8 cellular contexts compared by ENCODE assay signal in genomic region chr9:121545875-121546423, GRCh38. TPM values are rescaled to one million over a fixed set of nuclear protein-coding genes. Genes with fewer than 3 reads are reported as not detected.
A peak's percentile ranks its signal among the peaks of the same experiment; 100 is the strongest.
DNase-seq lines count a peak whose midpoint lies in the region; ATAC-seq and TF ChIP-seq lines count a peak whose summit lies in the region.

No MANE protein-coding gene starts in this region.

- no peak overlapping the region for H3K27ac Mint-ChIP-seq in T-cell

- peak; percentile 72 for DNase-seq in HFF-Myc (ENCODE audit: extremely low read depth, low read depth)
- peak; percentile 71 to 97 (median 93) for DNase-seq in NCI-H1417 (lab: John Stamatoyannopoulos, UW)
- peak; percentile 8 to 65 (median 44) for DNase-seq in T-cell
- peak in 57 of 58 donors; percentile 33 to 93 (median 83) for DNase-seq in anterior cingulate cortex (lab: John Stamatoyannopoulos, UW)
- peak; percentile 95 for DNase-seq in hepatic stellate cell (ENCODE audit: low spot score)
- peak; percentile 98 for DNase-seq in sigmoid colon

- no peak for TF ChIP-seq EP300 in sigmoid colon (IDR thresholded peaks at IDR 0.05)

- POLR2A ChIA-PET in T-cell (lab: Charles Lee), result no interaction called here

- TF ChIP-seq CTCF in HFF-Myc (IDR thresholded peaks at IDR 0.05; ENCODE audit: low read depth, low read length, missing control alignments) (peak; percentile 95), sigmoid colon (IDR thresholded peaks at IDR 0.05) (peak; percentile 96 to 98 (median 97))

- no peak overlapping the region for H3K4me3 Mint-ChIP-seq in T-cell

- H3K9ac ChIP-seq in ES-I3 (ENCODE audit: low read depth, low read length), result peak overlapping the region; percentile 35; the same call in 1 of the 2 replicates

- peaks cover 0 to 6% (median 2%) of the 10 kb centered on the region in 3 donors for H3K4me1 Mint-ChIP-seq in T-cell

- ATAC-seq in T-cell (replicated peaks in 1 of 4) (peak; percentile 59 to 74 (median 64)), GM18870 (IDR thresholded peaks at IDR 0.05; ENCODE audit: unreplicated experiment) (no peak)

- no peaks in the 10 kb centered on the region for H3K9me3 Mint-ChIP-seq in T-cell

- H3K27me3 Mint-ChIP-seq in T-cell, result peaks cover 27 to 55% of the 10 kb centered on the region in 2 donors

- H3K4me3 ChIP-seq in HFF-Myc (replicated peaks; ENCODE audit: low read depth, low read length), result no peak overlapping the region
- H3K4me3 ChIP-seq in sigmoid colon, result peak overlapping the region in 1 of 4 donors; percentile 30

- H3K27me3 ChIP-seq in sigmoid colon, result no peaks in the 10 kb centered on the region

- H3K9me3 ChIP-seq in ES-I3 (ENCODE audit: control insufficient read depth, insufficient read depth, low read length), result no peaks in the 10 kb centered on the region
- H3K9me3 ChIP-seq in sigmoid colon, result no peaks in the 10 kb centered on the region

- peaks cover 2% of the 10 kb centered on the region; the same call in 1 of the 2 replicates for H3K4me1 ChIP-seq in ES-I3 (ENCODE audit: insufficient read depth, low read length)
- peaks cover 0 to 20% (median 15%) of the 10 kb centered on the region in 4 donors for H3K4me1 ChIP-seq in sigmoid colon

- no peak for TF ChIP-seq POLR2A in sigmoid colon (IDR thresholded peaks at IDR 0.05)

- intact Hi-C loops in sigmoid colon (cut with DNase I), result loop anchor here (1.0 to 5.0 kb wide), 3 partner anchors 86 to 446 kb away; no protein-coding TSS in a partner anchor

- H3K36me3 ChIP-seq in ES-I3 (ENCODE audit: insufficient read depth, low read length), result no peaks in the 10 kb centered on the region
- no peaks in the 10 kb centered on the region for H3K36me3 ChIP-seq in sigmoid colon

- WGBS in sigmoid colon, 2 donors, result 4 to 6% methylated on average over 27 of the region's 27 CpGs

- peak overlapping the region in 2 of 4 donors; percentile 18 to 41 for H3K27ac ChIP-seq in sigmoid colon

- CTCF ChIA-PET in T-cell (lab: Charles Lee), result interaction anchor here (1.0 kb wide), 2 partner anchors 11 to 16 kb away, joined by 3 to 4 read pairs; no protein-coding TSS in a partner anchor

- no peaks in the 10 kb centered on the region for H3K36me3 Mint-ChIP-seq in T-cell

RNA-seq across cellular contexts. Expression of gene GGTA1, which starts 46.3 kb away (rescaled TPM):
- total RNA-seq in T-cell, result not detected
- 10 to 100 TPM in 2 of 4 donors, 1 to 10 TPM in 2; 5.5 to 12.8 (median 8.7) TPM for total RNA-seq in sigmoid colon
- polyA plus RNA-seq in sigmoid colon, result 10 to 100 TPM in 1 of 3 donors, 1 to 10 TPM in 2; 3.6 to 18.0 (median 5.1) TPM

Comparison
In these comparisons a context has a peak if more than half of its experiments do, and no peak if none do; other contexts are left out.
1. DNase-seq: peak in every context shown above with its lines; median percentile 98 in sigmoid colon; 95 in hepatic stellate cell; 93 in NCI-H1417; 83 in anterior cingulate cortex; 72 in HFF-Myc; 44 in T-cell.
2. RNA of gene GGTA1, which starts 46.3 kb away (total RNA-seq): 5.5 to 12.8 TPM in sigmoid colon; not detected in T-cell; every median in the first group is over 4 times any median in the second.